1 cellular context compared by ENCODE assay signal in the genomic region with DNA sequence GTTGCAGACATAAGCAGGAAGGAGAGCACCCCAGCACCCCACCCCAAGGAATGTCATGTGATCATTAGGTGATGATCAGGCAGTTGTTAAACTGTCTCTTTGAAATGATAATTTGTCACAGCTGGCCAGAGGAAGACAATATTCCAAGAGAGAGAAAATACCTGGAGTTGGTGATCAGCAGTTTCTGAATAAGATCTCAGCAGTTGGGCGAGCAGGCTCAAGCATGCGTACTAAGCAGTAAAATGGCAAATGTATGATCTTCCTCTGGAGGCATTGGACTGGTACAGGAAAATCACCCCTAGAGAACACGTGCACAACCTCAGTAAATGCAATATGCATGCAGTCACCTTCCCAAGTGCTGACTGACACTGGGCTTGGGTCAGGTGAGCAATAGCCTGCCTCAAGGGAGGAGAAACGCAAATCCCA.
TF ChIP-seq lines count a peak whose summit lies in the region.

No MANE protein-coding gene starts in this region.

TF ChIP-seq in GM23338, 12 proteins besides CTCF, POLR2A, EP300 and RAD21 (continued from another document):
- TF ChIP-seq, protein P1, sequence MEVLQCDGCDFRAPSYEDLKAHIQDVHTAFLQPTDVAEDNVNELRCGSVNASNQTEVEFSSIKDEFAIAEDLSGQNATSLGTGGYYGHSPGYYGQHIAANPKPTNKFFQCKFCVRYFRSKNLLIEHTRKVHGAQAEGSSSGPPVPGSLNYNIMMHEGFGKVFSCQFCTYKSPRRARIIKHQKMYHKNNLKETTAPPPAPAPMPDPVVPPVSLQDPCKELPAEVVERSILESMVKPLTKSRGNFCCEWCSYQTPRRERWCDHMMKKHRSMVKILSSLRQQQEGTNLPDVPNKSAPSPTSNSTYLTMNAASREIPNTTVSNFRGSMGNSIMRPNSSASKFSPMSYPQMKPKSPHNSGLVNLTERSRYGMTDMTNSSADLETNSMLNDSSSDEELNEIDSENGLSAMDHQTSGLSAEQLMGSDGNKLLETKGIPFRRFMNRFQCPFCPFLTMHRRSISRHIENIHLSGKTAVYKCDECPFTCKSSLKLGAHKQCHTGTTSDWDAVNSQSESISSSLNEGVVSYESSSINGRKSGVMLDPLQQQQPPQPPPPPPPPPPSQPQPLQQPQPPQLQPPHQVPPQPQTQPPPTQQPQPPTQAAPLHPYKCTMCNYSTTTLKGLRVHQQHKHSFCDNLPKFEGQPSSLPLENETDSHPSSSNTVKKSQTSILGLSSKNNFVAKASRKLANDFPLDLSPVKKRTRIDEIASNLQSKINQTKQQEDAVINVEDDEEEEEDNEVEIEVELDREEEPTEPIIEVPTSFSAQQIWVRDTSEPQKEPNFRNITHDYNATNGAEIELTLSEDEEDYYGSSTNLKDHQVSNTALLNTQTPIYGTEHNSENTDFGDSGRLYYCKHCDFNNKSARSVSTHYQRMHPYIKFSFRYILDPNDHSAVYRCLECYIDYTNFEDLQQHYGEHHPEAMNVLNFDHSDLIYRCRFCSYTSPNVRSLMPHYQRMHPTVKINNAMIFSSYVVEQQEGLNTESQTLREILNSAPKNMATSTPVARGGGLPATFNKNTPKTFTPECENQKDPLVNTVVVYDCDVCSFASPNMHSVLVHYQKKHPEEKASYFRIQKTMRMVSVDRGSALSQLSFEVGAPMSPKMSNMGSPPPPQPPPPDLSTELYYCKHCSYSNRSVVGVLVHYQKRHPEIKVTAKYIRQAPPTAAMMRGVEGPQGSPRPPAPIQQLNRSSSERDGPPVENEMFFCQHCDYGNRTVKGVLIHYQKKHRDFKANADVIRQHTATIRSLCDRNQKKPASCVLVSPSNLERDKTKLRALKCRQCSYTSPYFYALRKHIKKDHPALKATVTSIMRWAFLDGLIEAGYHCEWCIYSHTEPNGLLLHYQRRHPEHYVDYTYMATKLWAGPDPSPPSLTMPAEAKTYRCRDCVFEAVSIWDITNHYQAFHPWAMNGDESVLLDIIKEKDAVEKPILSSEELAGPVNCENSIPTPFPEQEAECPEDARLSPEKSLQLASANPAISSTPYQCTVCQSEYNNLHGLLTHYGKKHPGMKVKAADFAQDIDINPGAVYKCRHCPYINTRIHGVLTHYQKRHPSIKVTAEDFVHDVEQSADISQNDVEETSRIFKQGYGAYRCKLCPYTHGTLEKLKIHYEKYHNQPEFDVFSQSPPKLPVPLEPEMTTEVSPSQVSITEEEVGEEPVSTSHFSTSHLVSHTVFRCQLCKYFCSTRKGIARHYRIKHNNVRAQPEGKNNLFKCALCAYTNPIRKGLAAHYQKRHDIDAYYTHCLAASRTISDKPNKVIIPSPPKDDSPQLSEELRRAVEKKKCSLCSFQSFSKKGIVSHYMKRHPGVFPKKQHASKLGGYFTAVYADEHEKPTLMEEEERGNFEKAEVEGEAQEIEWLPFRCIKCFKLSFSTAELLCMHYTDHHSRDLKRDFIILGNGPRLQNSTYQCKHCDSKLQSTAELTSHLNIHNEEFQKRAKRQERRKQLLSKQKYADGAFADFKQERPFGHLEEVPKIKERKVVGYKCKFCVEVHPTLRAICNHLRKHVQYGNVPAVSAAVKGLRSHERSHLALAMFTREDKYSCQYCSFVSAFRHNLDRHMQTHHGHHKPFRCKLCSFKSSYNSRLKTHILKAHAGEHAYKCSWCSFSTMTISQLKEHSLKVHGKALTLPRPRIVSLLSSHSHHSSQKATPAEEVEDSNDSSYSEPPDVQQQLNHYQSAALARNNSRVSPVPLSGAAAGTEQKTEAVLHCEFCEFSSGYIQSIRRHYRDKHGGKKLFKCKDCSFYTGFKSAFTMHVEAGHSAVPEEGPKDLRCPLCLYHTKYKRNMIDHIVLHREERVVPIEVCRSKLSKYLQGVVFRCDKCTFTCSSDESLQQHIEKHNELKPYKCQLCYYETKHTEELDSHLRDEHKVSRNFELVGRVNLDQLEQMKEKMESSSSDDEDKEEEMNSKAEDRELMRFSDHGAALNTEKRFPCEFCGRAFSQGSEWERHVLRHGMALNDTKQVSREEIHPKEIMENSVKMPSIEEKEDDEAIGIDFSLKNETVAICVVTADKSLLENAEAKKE (CRISPR knock-in tag; IDR thresholded peaks at IDR 0.05): peak; percentile 80; the same call in 1 of the 2 replicates
- TF ChIP-seq ZNF331 (CRISPR knock-in tag; IDR thresholded peaks at IDR 0.05; ENCODE audit: low read depth): no peak
